8 cellular contexts compared by ENCODE assay signal in the genomic region with DNA sequence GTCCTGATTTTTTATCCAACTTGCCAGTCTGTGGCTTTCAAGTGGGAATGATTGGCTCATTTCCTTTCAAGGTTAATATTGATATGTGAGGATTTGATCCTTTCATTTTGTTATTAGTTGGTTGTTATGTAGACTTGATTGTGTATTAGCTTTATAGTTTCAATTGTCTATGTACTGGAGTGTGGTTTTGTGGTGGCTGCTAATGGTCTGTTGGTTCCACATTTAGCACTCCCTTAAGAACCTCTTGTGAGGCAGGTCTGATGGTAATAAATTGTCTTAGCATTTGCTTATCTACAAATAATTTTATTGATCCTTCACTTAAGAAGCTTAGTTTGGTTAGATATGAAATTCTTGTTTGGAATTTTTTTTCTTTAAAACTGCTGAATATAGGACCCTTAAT.
"Had no signal": no experiment of that assay in that cellular context is flagged by ENCODE, and none has a peak within 500 bp of the region (broad histone marks: within the 10 kb centered on the region; RNA-seq: fewer than 3 reads in every experiment).

No MANE protein-coding gene starts in this region.

- H3K4me3 Mint-ChIP-seq: HFFc6, IgD-negative memory B cell had no signal

- H3K9me3 ChIP-seq: HAP-1 had no signal

- DNase-seq: GM23248, GOT3, H7, HFFc6 had no signal

- H3K36me3 ChIP-seq: HAP-1 had no signal

- H2AFZ ChIP-seq: GM23248 had no signal

- H3K9ac ChIP-seq: GM23248 had no signal

- H3K4me3 ChIP-seq: GM23248, HAP-1 had no signal

- H3K36me3 Mint-ChIP-seq: IgD-negative memory B cell had no signal

- H3K27ac Mint-ChIP-seq: HFFc6, IgD-negative memory B cell had no signal

- H3K27ac ChIP-seq: GM23248, HL-60 had no signal

- FAIRE-seq: HepG2 had no signal

- H3K4me1 Mint-ChIP-seq: IgD-negative memory B cell had no signal

- H3K27me3 Mint-ChIP-seq: IgD-negative memory B cell had no signal
